In genomic region chr6:99425647-99426453, GRCh38 we compare ENCODE assay signal across 8 cellular contexts. TPM values are rescaled to one million over a fixed set of nuclear protein-coding genes. Genes with fewer than 3 reads are reported as not detected.
DNase-seq lines count a peak whose midpoint lies in the region; ATAC-seq, FAIRE-seq and TF ChIP-seq lines count a peak whose summit lies in the region.

No MANE protein-coding gene starts in this region.

- intact Hi-C loops in CD4-positive, alpha-beta T cell (cut with DNase I, micrococcal nuclease), result loop anchor here (1.0 to 10.0 kb wide), 6 partner anchors 31 to 471 kb away; partner anchors contain the start of genes USP45 (in 2 of the 2) and CCNC (in 1 of the 2)

- POLR2A ChIA-PET in CD4-positive, alpha-beta T cell (lab: Charles Lee), result interaction anchor here (0.6 to 3.0 kb wide), 15 partner anchors 8 to 163 kb away, joined by 3 to 50 read pairs (median 7); partner anchors contain the start of genes CCNC, COQ3 and USP45
- POLR2A ChIA-PET in activated CD8-positive, alpha-beta T cell treated with anti-CD3 and anti-CD28 coated beads, Interleukin-2, amount 10 ng/mL, durations not matched to agents 7 days and 5 days (lab: Charles Lee), result interaction anchor here (0.6 to 3.9 kb wide), 6 partner anchors 11 to 142 kb away, joined by 3 to 24 read pairs (median 3); partner anchors contain the start of genes CCNC, COQ3 and USP45
- POLR2A ChIA-PET in H1 (lab: Charles Lee; ENCODE audit: partially characterized antibody), result interaction anchor here (0.8 to 6.5 kb wide), 19 partner anchors 8 to 181 kb away, joined by 3 to 79 read pairs (median 4); partner anchors contain the start of genes CCNC, COQ3, FAXC and USP45

- H3K9me3 Mint-ChIP-seq in CD4-positive, alpha-beta T cell, result no peaks in the 10 kb centered on the region
- no peaks in the 10 kb centered on the region for H3K9me3 Mint-ChIP-seq in activated CD8-positive, alpha-beta T cell treated with anti-CD3 and anti-CD28 coated beads, Interleukin-2, amount 10 ng/mL, durations not matched to agents 7 days and 5 days (ENCODE audit: insufficient read depth)
- no peaks in the 10 kb centered on the region for H3K9me3 Mint-ChIP-seq in memory B cell

- peak overlapping the region; percentile 85 for H3K56ac ChIP-seq in H1 (replicated peaks; ENCODE audit: insufficient read length, low read depth, low read length)

- H3K9me3 ChIP-seq in CD4-positive, alpha-beta T cell (ENCODE audit: control insufficient read depth, low read length), result no peaks in the 10 kb centered on the region
- H3K9me3 ChIP-seq in H1 (ENCODE audit: insufficient read depth in 2 of 2, low read depth in 1 of 2, low read length in 1 of 2), result no peaks in the 10 kb centered on the region

- H3K23ac ChIP-seq in H1 (ENCODE audit: insufficient read length), result no peak overlapping the region

- TF ChIP-seq EP300 in H1 (IDR thresholded peaks at IDR 0.05; ENCODE audit: borderline replicate concordance in 1 of 2, low read depth in 2 of 2, low read length in 2 of 2), result peak in 1 of 2 experiments; percentile 85; a peak in 1 of 3 replicates

- peaks cover 0 to 13% (median 0%) of the 10 kb centered on the region in 4 experiments; a peak in 2 of 8 replicates for H3K36me3 ChIP-seq in H1 (ENCODE audit: control insufficient read depth in 2 of 4, insufficient read depth in 4 of 4, low read length in 3 of 4)

- peaks cover 8% of the 10 kb centered on the region; the same call in 1 of the 2 replicates for H3K23me2 ChIP-seq in H1 (ENCODE audit: low read depth, low read length)

- DNase-seq in CD4-positive, alpha-beta T cell, result peak; percentile 27 to 59 (median 42)
- DNase-seq in NCI-H82 (lab: John Stamatoyannopoulos, UW), result peak; percentile 98
- peak; percentile 69 for DNase-seq in activated CD8-positive, alpha-beta T cell treated with anti-CD3 and anti-CD28 coated beads, Interleukin-2, amount 10 ng/mL, durations not matched to agents 7 days and 5 days
- peak; percentile 87 to 90 for DNase-seq in H1 (ENCODE audit: low read depth in 1 of 2, low spot score in 2 of 2)
- DNase-seq in memory B cell (ENCODE audit: low spot score in 2 of 2), result peak; percentile 41 to 55
- peak; percentile 31 for DNase-seq in stimulated activated CD8-positive, alpha-beta memory T cell treated with anti-CD3 and anti-CD28 coated beads, Interleukin-12 subunit alpha, Interleukin-12 subunit beta, amount 100 ng/mL, for 24 hours (ENCODE audit: extremely low read depth)

- H3K79me2 ChIP-seq in H1 (ENCODE audit: control insufficient read depth in 1 of 2, insufficient read depth in 2 of 2, low read length in 2 of 2), result peaks cover 32 to 56% of the 10 kb centered on the region in 2 experiments

- peak overlapping the region; percentile 92 to 99 (median 98) for H3K9ac ChIP-seq in H1 (replicated peaks in 1 of 4; ENCODE audit: extremely low read depth in 1 of 4, low read depth in 3 of 4, low read length in 3 of 4)

- peak; percentile 86 for FAIRE-seq in H1 (lab: Jason Lieb, UNC)

- 4% methylated on average over 29 of the region's 29 CpGs; no CpG with 5 or more reads in 1 of the 2 experiments for WGBS in H1 (ENCODE audit: extremely low coverage in 1 of 2, insufficient coverage in 1 of 2, insufficient read length in 1 of 2, insufficient replicate concordance in 2 of 2, low coverage in 1 of 2, low lambda C conversion rate in 2 of 2, missing lambda C conversion rate in 1 of 2), 2 experiments

- peak overlapping the region; percentile 44 for H3K14ac ChIP-seq in H1 (ENCODE audit: insufficient read length)

- H4K20me1 ChIP-seq in H1 (replicated peaks in 1 of 2; ENCODE audit: control insufficient read depth in 1 of 2, insufficient read depth in 2 of 2, low read length in 2 of 2), result peaks cover 14 to 18% of the 10 kb centered on the region in 2 experiments

- peak overlapping the region; percentile 78; the same call in 1 of the 2 replicates for H2BK12ac ChIP-seq in H1 (ENCODE audit: low read depth, low read length)

- H3K27ac ChIP-seq in CD4-positive, alpha-beta T cell (ENCODE audit: low read depth, low read length), result peak overlapping the region; percentile 99
- peak overlapping the region; percentile 97 for H3K27ac ChIP-seq in H1 (ENCODE audit: low read depth, low read length)

- no peak overlapping the region for H2AK5ac ChIP-seq in H1 (ENCODE audit: low read depth, low read length)

- H3K4me2 ChIP-seq in H1 (ENCODE audit: insufficient read depth in 1 of 2, low read depth in 2 of 2, low read length in 2 of 2), result peak overlapping the region; percentile 63 to 75

- H3K27ac Mint-ChIP-seq in CD4-positive, alpha-beta T cell, result peak overlapping the region; percentile 97
- peak overlapping the region; percentile 100 for H3K27ac Mint-ChIP-seq in activated CD8-positive, alpha-beta T cell treated with anti-CD3 and anti-CD28 coated beads, Interleukin-2, amount 10 ng/mL, durations not matched to agents 7 days and 5 days
- H3K27ac Mint-ChIP-seq in memory B cell, result peak overlapping the region; percentile 99

- H4K91ac ChIP-seq in H1 (replicated peaks; ENCODE audit: insufficient read length, low read length), result peak overlapping the region; percentile 67

- CTCF ChIA-PET in CD4-positive, alpha-beta T cell (lab: Charles Lee), result interaction anchor here (1.2 to 1.4 kb wide), 4 partner anchors 8 to 142 kb away, joined by 3 to 6 read pairs (median 4); partner anchors contain the start of gene CCNC
- CTCF ChIA-PET in activated CD8-positive, alpha-beta T cell treated with anti-CD3 and anti-CD28 coated beads, Interleukin-2, amount 10 ng/mL, durations not matched to agents 7 days and 5 days (lab: Charles Lee), result interaction anchor here (0.5 to 1.9 kb wide), 9 partner anchors 9 to 396 kb away, joined by 3 to 14 read pairs (median 5); partner anchors contain the start of gene CCNC
- CTCF ChIA-PET in H1 (lab: Charles Lee; ENCODE audit: partially characterized antibody), result interaction anchor here (0.9 to 3.1 kb wide), 9 partner anchors 9 to 162 kb away, joined by 3 to 34 read pairs (median 4); partner anchors contain the start of gene FAXC

- H3K4me3 ChIP-seq in H1 (ENCODE audit: extremely low read depth in 1 of 4, insufficient read depth in 2 of 4, low read depth in 3 of 4, low read length in 4 of 4), result peak overlapping the region; percentile 79 to 99 (median 92)

- peak overlapping the region; percentile 80 for H4K5ac ChIP-seq in H1 (ENCODE audit: insufficient read length, low read depth, low read length)

- H3K4me1 ChIP-seq in H1 (replicated peaks in 1 of 4; ENCODE audit: control insufficient read depth in 3 of 4, insufficient read depth in 4 of 4, low read length in 3 of 4), result peaks cover 0 to 11% (median 5%) of the 10 kb centered on the region in 4 experiments; a peak in 4 of 7 replicates

- no peak overlapping the region for H2BK20ac ChIP-seq in H1 (ENCODE audit: low read length)

- no peak for TF ChIP-seq CTCF in CD4-positive, alpha-beta T cell (IDR thresholded peaks at IDR 0.05)
- peak; percentile 37 to 63 (median 44); a peak in 3 of 4 replicates for TF ChIP-seq CTCF in H1 (IDR thresholded peaks at IDR 0.05; ENCODE audit: control extremely low read depth in 1 of 3, insufficient read depth in 1 of 3, low read depth in 1 of 3, low read length in 3 of 3)

- H2AFZ ChIP-seq in H1 (ENCODE audit: low read length), result peak overlapping the region; percentile 74

- H2BK5ac ChIP-seq in H1 (ENCODE audit: low read depth, low read length), result peak overlapping the region; percentile 97

- peaks cover 58% of the 10 kb centered on the region for H3K4me1 Mint-ChIP-seq in CD4-positive, alpha-beta T cell (ENCODE audit: low read depth)
- H3K4me1 Mint-ChIP-seq in activated CD8-positive, alpha-beta T cell treated with anti-CD3 and anti-CD28 coated beads, Interleukin-2, amount 10 ng/mL, durations not matched to agents 7 days and 5 days (ENCODE audit: low read depth), result peaks cover 55% of the 10 kb centered on the region
- H3K4me1 Mint-ChIP-seq in memory B cell, result peaks cover 35% of the 10 kb centered on the region

- ATAC-seq in CD4-positive, alpha-beta T cell (ENCODE audit: poor library complexity), result peak; percentile 44
- peak; percentile 63 for ATAC-seq in GM19397 (IDR thresholded peaks at IDR 0.05; ENCODE audit: unreplicated experiment)
- peak; percentile 26 for ATAC-seq in HG03558 (IDR thresholded peaks at IDR 0.05; ENCODE audit: extremely low read depth, unreplicated experiment)
- ATAC-seq in activated CD8-positive, alpha-beta T cell treated with anti-CD3 and anti-CD28 coated beads, Interleukin-2, amount 10 ng/mL, durations not matched to agents 7 days and 5 days, result peak; percentile 62
- peak; percentile 30 for ATAC-seq in memory B cell (ENCODE audit: low read depth)

- H4K8ac ChIP-seq in H1 (ENCODE audit: extremely low read depth, insufficient read depth, low read length), result peak overlapping the region; percentile 99; the same call in 1 of the 2 replicates

- H3K79me1 ChIP-seq in H1 (ENCODE audit: low read depth, low read length), result no peaks in the 10 kb centered on the region

- H3K4ac ChIP-seq in H1 (replicated peaks; ENCODE audit: insufficient read length, low read depth, low read length), result peak overlapping the region; percentile 81

- no peaks in the 10 kb centered on the region for H3K27me3 ChIP-seq in CD4-positive, alpha-beta T cell (ENCODE audit: control insufficient read depth, insufficient read depth, low read length)
- no peaks in the 10 kb centered on the region for H3K27me3 ChIP-seq in H1 (replicated peaks in 1 of 4; ENCODE audit: control insufficient read depth in 3 of 4, extremely low read depth in 1 of 4, insufficient read depth in 3 of 4, low read length in 3 of 4)

- H3K18ac ChIP-seq in H1 (ENCODE audit: extremely low read depth, low read length), result peak overlapping the region; percentile 76

- TF ChIP-seq POLR2A in H1 (IDR thresholded peaks at IDR 0.05; ENCODE audit: control extremely low read depth in 1 of 2, low read depth in 2 of 2, low read length in 2 of 2), result peak in 1 of 2 experiments; percentile 79; a peak in 2 of 3 replicates

- H2BK120ac ChIP-seq in H1 (replicated peaks; ENCODE audit: low read depth, low read length), result peak overlapping the region; percentile 86

- no peaks in the 10 kb centered on the region for H3K27me3 Mint-ChIP-seq in CD4-positive, alpha-beta T cell
- no peaks in the 10 kb centered on the region for H3K27me3 Mint-ChIP-seq in activated CD8-positive, alpha-beta T cell treated with anti-CD3 and anti-CD28 coated beads, Interleukin-2, amount 10 ng/mL, durations not matched to agents 7 days and 5 days (ENCODE audit: low read depth)
- no peaks in the 10 kb centered on the region for H3K27me3 Mint-ChIP-seq in memory B cell

- H3K4me3 Mint-ChIP-seq in CD4-positive, alpha-beta T cell, result peak overlapping the region; percentile 100
- H3K4me3 Mint-ChIP-seq in activated CD8-positive, alpha-beta T cell treated with anti-CD3 and anti-CD28 coated beads, Interleukin-2, amount 10 ng/mL, durations not matched to agents 7 days and 5 days, result peak overlapping the region; percentile 89
- peak overlapping the region; percentile 99 for H3K4me3 Mint-ChIP-seq in memory B cell

- peaks cover 38% of the 10 kb centered on the region for H3K36me3 Mint-ChIP-seq in CD4-positive, alpha-beta T cell (ENCODE audit: low read depth)
- peaks cover 36% of the 10 kb centered on the region for H3K36me3 Mint-ChIP-seq in activated CD8-positive, alpha-beta T cell treated with anti-CD3 and anti-CD28 coated beads, Interleukin-2, amount 10 ng/mL, durations not matched to agents 7 days and 5 days (ENCODE audit: low read depth)
- H3K36me3 Mint-ChIP-seq in memory B cell, result peaks cover 8% of the 10 kb centered on the region

- no peak overlapping the region for H2BK15ac ChIP-seq in H1 (ENCODE audit: low read length)

- peak; percentile 34 to 42 for TF ChIP-seq RAD21 in H1 (IDR thresholded peaks at IDR 0.05 in 1 of 2, conservative IDR thresholded peaks at IDR 0.05 in 1 of 2; ENCODE audit: low read depth in 2 of 2, low read length in 2 of 2)

RNA-seq across cellular contexts. Expression of gene PNISR, which starts 0.7 kb away (rescaled TPM):
- 100 to 1,000 TPM; 310 to 317 TPM for total RNA-seq in CD4-positive, alpha-beta T cell
- 100 to 1,000 TPM; 100 to 104 TPM for total RNA-seq in activated CD8-positive, alpha-beta T cell treated with anti-CD3 and anti-CD28 coated beads, Interleukin-2, amount 10 ng/mL, durations not matched to agents 7 days and 5 days
- total RNA-seq in H1 (2021; fragmentation: NEBNext Ultra II Directional; extraction: Animal tissue kit (Norgen Biotek cat#: 25700)), result 122 and 134 TPM in 2 replicates
- 40.2 and 41.1 TPM in 2 replicates for polyA plus RNA-seq in H1 (2011; rRNA removed)
- 81.7 TPM for polyA plus RNA-seq in H1 (2011; cell fraction: cytosol; rRNA removed)
- 72.1 TPM for polyA plus RNA-seq in H1 (2011; cell fraction: nucleus; rRNA removed)
- polyA plus RNA-seq in H1 (2012, experiment 1 of 2), result 108 to 177 TPM (median 127 TPM) in 4 replicates
- polyA plus RNA-seq in H1 (2012, experiment 2 of 2), result 7.9 TPM
- 263 TPM for polyA plus RNA-seq in H1 (2013, experiment 1 of 2)
- polyA plus RNA-seq in H1 (2013, experiment 2 of 2), result 219 TPM
- 62.1 and 77.1 TPM in 2 replicates for polyA minus RNA-seq in H1 (2011; rRNA and poly(A)+ RNA removed)
- polyA minus RNA-seq in H1 (2011; cell fraction: cytosol; rRNA and poly(A)+ RNA removed), result 42.3 TPM
- 143 TPM for polyA minus RNA-seq in H1 (2011; cell fraction: nucleus; rRNA and poly(A)+ RNA removed)

RNA-seq across cellular contexts. Expression of gene COQ3, which starts 31.9 kb away (rescaled TPM):
- 1 to 10 TPM; 1.8 to 2.2 TPM for total RNA-seq in CD4-positive, alpha-beta T cell
- total RNA-seq in activated CD8-positive, alpha-beta T cell treated with anti-CD3 and anti-CD28 coated beads, Interleukin-2, amount 10 ng/mL, durations not matched to agents 7 days and 5 days, result 10 to 100 TPM; 12.6 to 13.3 TPM
- 16.2 and 16.6 TPM in 2 replicates for total RNA-seq in H1 (2021; fragmentation: NEBNext Ultra II Directional; extraction: Animal tissue kit (Norgen Biotek cat#: 25700))
- 5.4 and 8.4 TPM in 2 replicates for polyA plus RNA-seq in H1 (2011; rRNA removed)
- 12.3 TPM for polyA plus RNA-seq in H1 (2011; cell fraction: cytosol; rRNA removed)
- 3.4 TPM for polyA plus RNA-seq in H1 (2011; cell fraction: nucleus; rRNA removed)
- polyA plus RNA-seq in H1 (2012, experiment 1 of 2), result 11.6 to 13.1 TPM (median 11.9 TPM) in 4 replicates
- 5.0 TPM for polyA plus RNA-seq in H1 (2012, experiment 2 of 2)
- 15.2 TPM for polyA plus RNA-seq in H1 (2013, experiment 1 of 2)
- 16.9 TPM for polyA plus RNA-seq in H1 (2013, experiment 2 of 2)
- 4.9 and 6.1 TPM in 2 replicates for polyA minus RNA-seq in H1 (2011; rRNA and poly(A)+ RNA removed)
- 1.4 TPM for polyA minus RNA-seq in H1 (2011; cell fraction: cytosol; rRNA and poly(A)+ RNA removed)
- 3.9 TPM for polyA minus RNA-seq in H1 (2011; cell fraction: nucleus; rRNA and poly(A)+ RNA removed)

Comparison
In these comparisons a context has a peak if more than half of its experiments do, and no peak if none do; other contexts are left out.
1. Peak in every context shown above with its lines: DNase-seq, ATAC-seq, H3K4me3 ChIP-seq and H3K27ac ChIP-seq.
2. DNase-seq: peak in every context shown above with its lines; median percentile 98 in NCI-H82; 88 in H1; 69 in activated CD8-positive, alpha-beta T cell treated with anti-CD3 and anti-CD28 coated beads, Interleukin-2, amount 10 ng/mL, durations not matched to agents 7 days and 5 days; 48 in memory B cell; 42 in CD4-positive, alpha-beta T cell; 31 in stimulated activated CD8-positive, alpha-beta memory T cell treated with anti-CD3 and anti-CD28 coated beads, Interleukin-12 subunit alpha, Interleukin-12 subunit beta, amount 100 ng/mL, for 24 hours.